In the genomic region with DNA sequence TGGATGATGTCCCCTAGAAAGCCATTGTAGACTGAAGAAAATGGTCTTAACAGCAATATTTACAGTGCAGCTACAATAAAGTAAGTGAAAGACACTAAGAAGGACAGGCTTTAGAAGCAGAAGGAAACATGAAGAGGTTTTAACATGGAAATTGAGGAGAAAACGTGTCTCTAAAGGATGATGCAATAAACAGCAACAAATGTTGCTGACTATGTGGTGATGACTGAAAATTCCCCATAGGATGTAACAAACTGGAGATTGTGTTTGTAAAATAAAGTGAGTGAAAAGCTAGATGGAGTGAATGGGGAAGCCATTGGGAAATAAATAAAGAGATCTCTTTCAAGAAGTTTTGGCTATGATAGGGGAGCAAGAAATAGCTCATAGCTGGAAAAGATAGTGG, we compare ENCODE assay signal across 21 cellular contexts.
A peak's percentile ranks its signal among the peaks of the same experiment; 100 is the strongest.
DNase-seq lines count a peak whose midpoint lies in the region; ATAC-seq and TF ChIP-seq lines count a peak whose summit lies in the region.
"Had no signal": no experiment of that assay in that cellular context is flagged by ENCODE, and none has a peak within 500 bp of the region (broad histone marks: within the 10 kb centered on the region; RNA-seq: fewer than 3 reads in every experiment).

No MANE protein-coding gene starts in this region.

- TF ChIP-seq RAD21 in HCT116 (IDR thresholded peaks at IDR 0.05; ENCODE audit: low read depth) = no peak

- H3K4me3 ChIP-seq in left ventricle myocardium inferior = no peak overlapping the region
- H3K4me3 ChIP-seq in HCT116 (replicated peaks in 1 of 2; ENCODE audit: low read depth in 1 of 2, low read length in 2 of 2) = no peak overlapping the region
- no peak overlapping the region for H3K4me3 ChIP-seq in fibroblast of the aortic adventitia (ENCODE audit: low read depth, low read length)

- no peaks in the 10 kb centered on the region for H3K27me3 ChIP-seq in left ventricle myocardium inferior (ENCODE audit: low read depth)
- 0 out of 2 replicates have a peak, but pooled peaks cover 4% of the 10 kb centered on the region for H3K27me3 ChIP-seq in HCT116 (ENCODE audit: insufficient read depth, low read length)

- no peaks in the 10 kb centered on the region for H3K36me3 ChIP-seq in left ventricle myocardium inferior
- no peaks in the 10 kb centered on the region for H3K36me3 ChIP-seq in HCT116 (ENCODE audit: control insufficient read depth in 1 of 2, insufficient read depth in 2 of 2, low read length in 2 of 2)

- RAD21 ChIA-PET in HCT116 (lab: Charles Lee; ENCODE audit: low non-redundant PET in 1 of 2, low total read pairs in 2 of 2, uncharacterized antibody in 2 of 2, unreplicated experiment in 2 of 2) = no interaction called here

- no peak overlapping the region for H3K9ac ChIP-seq in HCT116 (ENCODE audit: low read length)

- H4K20me1 ChIP-seq in HCT116 (ENCODE audit: insufficient read depth) = no peaks in the 10 kb centered on the region

- DNase-seq in Right ventricle myocardium inferior (ENCODE audit: missing footprints) (no peak), left ventricle myocardium inferior (no peak), HCT116 (ENCODE audit: low read depth, low spot score) (no peak), SW480 (ENCODE audit: low spot score) (peak; percentile 8), fibroblast of the aortic adventitia (ENCODE audit: low read depth) (peak; percentile 10), NCI-H2081 (lab: John Stamatoyannopoulos, UW) (no peak), NCI-H345 (lab: John Stamatoyannopoulos, UW) (no peak), NCI-H345 treated with DMSO at 0.1 percent for 48 hours (lab: John Stamatoyannopoulos, UW; ENCODE audit: unreplicated experiment) (no peak)
- DNase-seq: Calu3, DMS79 treated with DMSO at 0.1 percent for 48 hours, GF-D8, H9, NCI-H1092, NCI-H1417 treated with DMSO at 0.1 percent for 48 hours, NCI-H1694 treated with DMSO at 0.1 percent for 48 hours, NCI-H2171 treated with DMSO at 0.1 percent for 48 hours, NCI-H446 treated with DMSO at 0.1 percent for 48 hours, NCI-H526, NCI-H82, RPMI8226, SHP77 treated with DMSO at 0.1 percent for 48 hours had no signal

- no peak for TF ChIP-seq POLR2A in HCT116 (IDR thresholded peaks at IDR 0.05; ENCODE audit: borderline replicate concordance, extremely low read depth, insufficient read depth, insufficient read length)

- TF ChIP-seq CTCF in left ventricle myocardium inferior (IDR thresholded peaks at IDR 0.05; ENCODE audit: borderline replicate concordance) (no peak), HCT116 (IDR thresholded peaks at IDR 0.05 in 2 of 3, conservative IDR thresholded peaks at IDR 0.05 in 1 of 3; ENCODE audit: borderline replicate concordance in 1 of 3, insufficient read depth in 1 of 3, low read depth in 2 of 3, low read length in 2 of 3) (no peak), fibroblast of the aortic adventitia (IDR thresholded peaks at IDR 0.05; ENCODE audit: insufficient read depth, low read length) (no peak)

- H3K27ac ChIP-seq in left ventricle myocardium inferior (replicated peaks) (no peak overlapping the region), HCT116 (ENCODE audit: low read depth, low read length) (no peak overlapping the region)

- peaks cover 23% of the 10 kb centered on the region for H3K9me3 ChIP-seq in left ventricle myocardium inferior (replicated peaks)
- H3K9me3 ChIP-seq in HCT116 (ENCODE audit: control insufficient read depth in 1 of 2, insufficient read depth in 1 of 2, low read depth in 1 of 2, low read length in 2 of 2) = no peaks in the 10 kb centered on the region

- no peaks in the 10 kb centered on the region for H3K9me2 ChIP-seq in HCT116 (ENCODE audit: insufficient read depth)

- no peak overlapping the region for H2AFZ ChIP-seq in HCT116 (ENCODE audit: low read depth, low read length, poor library complexity, severe bottlenecking)

- H3K4me2 ChIP-seq in HCT116 (ENCODE audit: low read length) = no peak overlapping the region

- intact Hi-C loops in Right ventricle myocardium inferior (cut with DNase I) (no loop called here), left ventricle myocardium inferior (cut with micrococcal nuclease) (no loop called here), HCT116 (cut with micrococcal nuclease) (no loop called here)

- POLR2A ChIA-PET in HCT116 (lab: Charles Lee) = no interaction called here

- BruUV-seq in HCT116 (replicated peaks; lab: Mats Ljungman, UMichigan) = no TSS peak

- H3K4me1 ChIP-seq in left ventricle myocardium inferior (no peaks in the 10 kb centered on the region), HCT116 (ENCODE audit: control insufficient read depth in 1 of 2, insufficient read depth in 2 of 2, low read length in 2 of 2) (no peaks in the 10 kb centered on the region)

- CTCF ChIA-PET in HCT116 (lab: Charles Lee) = interaction anchor here (1.3 kb wide), 1 partner anchor 12 kb away, joined by 3 read pairs; no protein-coding TSS in a partner anchor

- H3K79me2 ChIP-seq in HCT116 (ENCODE audit: insufficient read depth, low read length) = no peaks in the 10 kb centered on the region

- peak; percentile 71 for ATAC-seq in Right ventricle myocardium inferior
- no peak for ATAC-seq in HCT116

TF ChIP-seq in HCT116, 20 proteins besides CTCF, POLR2A, EP300 and RAD21:
- TF ChIP-seq CEBPB (IDR thresholded peaks at IDR 0.05; ENCODE audit: low read depth) = peak; percentile 75
- TF ChIP-seq TCF7L2 (IDR thresholded peaks at IDR 0.05; ENCODE audit: borderline replicate concordance, extremely low read depth, insufficient read depth, insufficient read length) = no peak
TF ChIP-seq in HCT116: peak in this region for 1.

Comparison
In these comparisons a context has a peak if more than half of its experiments do, and no peak if none do; other contexts are left out.
1. DNase-seq: peak in SW480 (single experiment) and fibroblast of the aortic adventitia (single experiment); none in Right ventricle myocardium inferior (single experiment), left ventricle myocardium inferior (single experiment), HCT116 (single experiment), NCI-H2081 (0 of 2), NCI-H345 (single experiment) and NCI-H345 treated with DMSO at 0.1 percent for 48 hours (single experiment).